19 cellular contexts compared by ENCODE assay signal in the genomic region with DNA sequence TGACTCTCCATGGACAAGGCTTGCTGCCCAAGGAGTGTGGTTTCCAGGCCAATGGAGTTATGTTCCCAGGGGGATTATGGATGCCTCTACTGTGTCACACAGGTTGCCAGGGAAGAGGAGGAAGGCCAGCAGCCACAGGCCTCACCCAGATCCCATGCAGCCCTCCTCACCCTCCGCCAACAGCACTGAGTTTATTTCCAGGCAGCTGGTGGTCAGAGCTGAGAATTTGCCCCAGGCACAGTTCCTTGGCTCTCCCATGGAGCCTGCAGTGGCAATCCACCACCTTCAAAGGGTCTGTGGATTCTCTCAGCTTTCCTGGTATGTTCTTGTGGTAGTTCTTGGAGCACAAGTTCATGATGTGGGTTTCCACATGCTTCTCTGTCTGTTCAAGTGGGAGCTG.
DNase-seq lines count a peak whose midpoint lies in the region; ATAC-seq and TF ChIP-seq lines count a peak whose summit lies in the region.
"Had no signal": no experiment of that assay in that cellular context is flagged by ENCODE, and none has a peak within 500 bp of the region (broad histone marks: within the 10 kb centered on the region; RNA-seq: fewer than 3 reads in every experiment).

No MANE protein-coding gene starts in this region.

- no peaks in the 10 kb centered on the region for H3K36me3 ChIP-seq in BLaER1
- no peaks in the 10 kb centered on the region for H3K36me3 ChIP-seq in CD8-positive, alpha-beta T cell (ENCODE audit: insufficient read depth, low read length)

- DNase-seq in M059J (ENCODE audit: low read depth): peak; percentile 95
- DNase-seq in astrocyte of the hippocampus (ENCODE audit: low read depth, low spot score): peak; percentile 87
- DNase-seq in kidney tubule cell (ENCODE audit: low spot score): peak; percentile 17
- DNase-seq in CD8-positive, alpha-beta T cell: no peak
- no peak for DNase-seq in chondrocyte (ENCODE audit: low spot score)
- DNase-seq in stimulated activated naive CD4-positive, alpha-beta T cell treated with Interleukin-2 at 50 U/mL for 16 hours (lab: John Stamatoyannopoulos, UW): no peak
- DNase-seq: C1 segment of cervical spinal cord, COR-L47, DMS153, H9, NCI-H1105 treated with DMSO at 0.1 percent for 48 hours, NCI-H187 treated with DMSO at 0.1 percent for 48 hours, Right ventricle myocardium superior had no signal

- ATAC-seq in CD8-positive, alpha-beta T cell: no peak
- no peak for ATAC-seq in GM21576 (IDR thresholded peaks at IDR 0.05; ENCODE audit: unreplicated experiment)
- ATAC-seq: HepG2, Panc1, SK-N-SH treated with all-trans-retinoic acid at 6 μM for 48 hours had no signal

- peak overlapping the region; percentile 62 for H3K4me2 ChIP-seq in BLaER1
- H3K4me2 ChIP-seq: KMS-11 had no signal

- H3K27me3 ChIP-seq in BLaER1: no peaks in the 10 kb centered on the region
- no peaks in the 10 kb centered on the region for H3K27me3 ChIP-seq in CD8-positive, alpha-beta T cell (ENCODE audit: insufficient read depth, low read length)

- CTCF ChIA-PET in CD8-positive, alpha-beta T cell (lab: Charles Lee): no interaction called here

- no peaks in the 10 kb centered on the region for H4K20me1 ChIP-seq in BLaER1

- POLR2A ChIA-PET in CD8-positive, alpha-beta T cell (lab: Charles Lee): no interaction called here

- intact Hi-C loops in CD8-positive, alpha-beta T cell (cut with DNase I, micrococcal nuclease): no loop called here

- H3K4me1 Mint-ChIP-seq in CD8-positive, alpha-beta T cell (ENCODE audit: low read depth): no peaks in the 10 kb centered on the region
- no peaks in the 10 kb centered on the region for H3K4me1 Mint-ChIP-seq in chondrocyte (ENCODE audit: low read depth)

- H3K36me3 Mint-ChIP-seq in CD8-positive, alpha-beta T cell: no peaks in the 10 kb centered on the region
- no peaks in the 10 kb centered on the region for H3K36me3 Mint-ChIP-seq in chondrocyte (ENCODE audit: low read depth)

- H3K4me1 ChIP-seq in BLaER1: peaks cover 11% of the 10 kb centered on the region
- H3K4me1 ChIP-seq in CD8-positive, alpha-beta T cell (ENCODE audit: insufficient read depth, low read length): no peaks in the 10 kb centered on the region

- no peak overlapping the region for H3K27ac ChIP-seq in BLaER1
- no peak overlapping the region for H3K27ac ChIP-seq in CD8-positive, alpha-beta T cell (ENCODE audit: low read depth, low read length)
- H3K27ac ChIP-seq: KMS-11 had no signal

- H3K9ac ChIP-seq in BLaER1: no peak overlapping the region
- H3K9ac ChIP-seq: KMS-11 had no signal

- H3K9me3 Mint-ChIP-seq in CD8-positive, alpha-beta T cell: peaks cover 15% of the 10 kb centered on the region
- peaks cover 36% of the 10 kb centered on the region for H3K9me3 Mint-ChIP-seq in chondrocyte (ENCODE audit: low read depth)

- H3K9me3 ChIP-seq in BLaER1: peaks cover 26% of the 10 kb centered on the region
- H3K9me3 ChIP-seq in CD8-positive, alpha-beta T cell (ENCODE audit: low read length): no peaks in the 10 kb centered on the region

- H3K27me3 Mint-ChIP-seq in CD8-positive, alpha-beta T cell (ENCODE audit: low read depth): peaks cover 5% of the 10 kb centered on the region
- no peaks in the 10 kb centered on the region for H3K27me3 Mint-ChIP-seq in chondrocyte (ENCODE audit: low read depth)

- H3K27ac Mint-ChIP-seq in CD8-positive, alpha-beta T cell: no peak overlapping the region
- H3K27ac Mint-ChIP-seq in chondrocyte (ENCODE audit: unreplicated experiment): no peak overlapping the region
- H3K27ac Mint-ChIP-seq: H9 had no signal

- H3K4me3 ChIP-seq in BLaER1: no peak overlapping the region
- H3K4me3 ChIP-seq in CD8-positive, alpha-beta T cell (ENCODE audit: low read depth, low read length): no peak overlapping the region

- no peak overlapping the region for H3K4me3 Mint-ChIP-seq in CD8-positive, alpha-beta T cell
- no peak overlapping the region for H3K4me3 Mint-ChIP-seq in chondrocyte (ENCODE audit: unreplicated experiment)
- H3K4me3 Mint-ChIP-seq: H9 had no signal

- no peak for TF ChIP-seq CTCF in CD8-positive, alpha-beta T cell (IDR thresholded peaks at IDR 0.05)
- no peak for TF ChIP-seq CTCF in chondrocyte (IDR thresholded peaks at IDR 0.05)

Comparison
In these comparisons a context has a peak if more than half of its experiments do, and no peak if none do; other contexts are left out.
1. DNase-seq: peak in M059J (single experiment), astrocyte of the hippocampus (single experiment) and kidney tubule cell (single experiment); none in CD8-positive, alpha-beta T cell (0 of 7), chondrocyte (single experiment) and stimulated activated naive CD4-positive, alpha-beta T cell treated with Interleukin-2 at 50 U/mL for 16 hours (single experiment).